ENCODE assay signal across 11 cellular contexts in genomic region chr19:7918615-7919421, GRCh38. TPM values are rescaled to one million over a fixed set of nuclear protein-coding genes. Genes with fewer than 3 reads are reported as not detected.
DNase-seq lines count a peak whose midpoint lies in the region; ATAC-seq and TF ChIP-seq lines count a peak whose summit lies in the region.
"Had no signal": no experiment of that assay in that cellular context is flagged by ENCODE, and none has a peak within 500 bp of the region (broad histone marks: within the 10 kb centered on the region; RNA-seq: fewer than 3 reads in every experiment).

No MANE protein-coding gene starts in this region.

- DNase-seq in DND-41 (no peak), MM.1S (no peak), colonic mucosa (no peak), osteocyte (ENCODE audit: extremely low spot score, unreplicated experiment) (no peak)
- no peak for DNase-seq in stimulated activated naive CD4-positive, alpha-beta T cell treated with Interleukin-2 at 50 U/mL for 16 hours (lab: John Stamatoyannopoulos, UW)
- DNase-seq: esophagus squamous epithelium had no signal

- peaks cover 34% of the 10 kb centered on the region for H3K4me1 ChIP-seq in DND-41 (ENCODE audit: insufficient read depth, low read length)
- peaks cover 10% of the 10 kb centered on the region; the same call in 1 of the 2 replicates for H3K4me1 ChIP-seq in MM.1S (ENCODE audit: low read length)
- peaks cover 14% of the 10 kb centered on the region for H3K4me1 ChIP-seq in colonic mucosa

- peak overlapping the region; percentile 85 for H3K27ac Mint-ChIP-seq in osteocyte (ENCODE audit: unreplicated experiment)

- peaks cover 18% of the 10 kb centered on the region for H3F3A ChIP-seq in MM.1S (ENCODE audit: insufficient read depth, low read length)

- no peaks in the 10 kb centered on the region for H3K9me3 Mint-ChIP-seq in osteocyte (ENCODE audit: unreplicated experiment)

- H3K9ac ChIP-seq in DND-41 (ENCODE audit: low read depth, low read length) = peak overlapping the region; percentile 79
- no peak overlapping the region; the same call in 1 of the 2 replicates for H3K9ac ChIP-seq in MM.1S (ENCODE audit: low read length)
- H3K9ac ChIP-seq in colonic mucosa (ENCODE audit: low read depth in 2 of 2, low read length in 2 of 2) = peak overlapping the region in 1 of 2 donors; percentile 73

- H4K20me1 ChIP-seq in DND-41 (ENCODE audit: insufficient read depth, low read length) = peaks cover 33% of the 10 kb centered on the region
- 0 out of 2 replicates have a peak, but pooled peaks cover 7% of the 10 kb centered on the region for H4K20me1 ChIP-seq in MM.1S (ENCODE audit: insufficient read depth, low read length)

- H3K4me2 ChIP-seq in DND-41 (ENCODE audit: insufficient read depth, low read length) (peak overlapping the region; percentile 100), MM.1S (ENCODE audit: low read depth, low read length) (peak overlapping the region; percentile 98; the same call in 1 of the 2 replicates)

- H3K4me3 Mint-ChIP-seq in osteocyte (ENCODE audit: unreplicated experiment) = no peak overlapping the region

- H3K4me1 Mint-ChIP-seq in osteocyte (ENCODE audit: unreplicated experiment) = peaks cover 31% of the 10 kb centered on the region

- H3K79me2 ChIP-seq in DND-41 (ENCODE audit: insufficient read depth, low read length) = 0 out of 2 replicates have a peak, but pooled peaks cover 2% of the 10 kb centered on the region
- H3K79me2 ChIP-seq in MM.1S (ENCODE audit: low read length) = no peaks in the 10 kb centered on the region

- ATAC-seq in DND-41 (ENCODE audit: insufficient read depth, low read depth) (no peak), GM21515 (IDR thresholded peaks at IDR 0.05; ENCODE audit: unreplicated experiment) (no peak), GM21825 (IDR thresholded peaks at IDR 0.05; ENCODE audit: unreplicated experiment) (no peak)

- H3K27ac ChIP-seq in DND-41 (ENCODE audit: low read length) = no peak overlapping the region
- H3K27ac ChIP-seq in MM.1S (ENCODE audit: low read length) = no peak overlapping the region
- no peak overlapping the region for H3K27ac ChIP-seq in colonic mucosa

- intact Hi-C loops in colonic mucosa (cut with DNase I) = no loop called here

- H2AFZ ChIP-seq in DND-41 (ENCODE audit: low read depth, low read length) (no peak overlapping the region), MM.1S (ENCODE audit: low read length) (0 out of 2 replicates have a peak overlapping the region, but pooled peaks have one; percentile 98)

- H3K9me3 ChIP-seq in DND-41 (ENCODE audit: insufficient read depth, low read length, severe bottlenecking) (no peaks in the 10 kb centered on the region), MM.1S (replicated peaks; ENCODE audit: insufficient read depth, low read length) (no peaks in the 10 kb centered on the region), colonic mucosa (no peaks in the 10 kb centered on the region)
- H3K9me3 ChIP-seq: esophagus squamous epithelium, HAP-1, prostate gland had no signal

- no peaks in the 10 kb centered on the region for H3K9me2 ChIP-seq in MM.1S (replicated peaks; ENCODE audit: insufficient read depth, low read length)

- H3K36me3 ChIP-seq in DND-41 (ENCODE audit: insufficient read depth, low read length) (peaks cover 19% of the 10 kb centered on the region), MM.1S (replicated peaks; ENCODE audit: insufficient read depth, low read length) (no peaks in the 10 kb centered on the region), colonic mucosa (no peaks in the 10 kb centered on the region)

- H3K36me3 Mint-ChIP-seq in osteocyte (ENCODE audit: unreplicated experiment) = no peaks in the 10 kb centered on the region

- TF ChIP-seq CTCF in DND-41 (IDR thresholded peaks at IDR 0.05; ENCODE audit: borderline replicate concordance, extremely low read depth, low read length, poor library complexity, severe bottlenecking) (no peak), MM.1S (IDR thresholded peaks at IDR 0.05; ENCODE audit: low read length) (no peak), colonic mucosa (IDR thresholded peaks at IDR 0.05) (no peak), osteocyte (IDR thresholded peaks at IDR 0.05) (no peak)

- peaks cover 6% of the 10 kb centered on the region for H3K27me3 Mint-ChIP-seq in osteocyte (ENCODE audit: unreplicated experiment)

- no peak overlapping the region; a peak in 1 of 4 replicates for H3K4me3 ChIP-seq in DND-41 (ENCODE audit: low read depth in 1 of 2, low read length in 2 of 2)
- peak overlapping the region; percentile 76 for H3K4me3 ChIP-seq in MM.1S (ENCODE audit: low read length)
- H3K4me3 ChIP-seq in colonic mucosa = peak overlapping the region; percentile 49

- H3K27me3 ChIP-seq in DND-41 (ENCODE audit: insufficient read depth, low read length, poor library complexity) (peaks cover 12% of the 10 kb centered on the region), MM.1S (replicated peaks; ENCODE audit: insufficient read depth, low read length) (peaks cover 30% of the 10 kb centered on the region), colonic mucosa (peaks cover 41% of the 10 kb centered on the region)

RNA-seq across cellular contexts. Expression of gene SNAPC2, which starts 1.3 kb away (rescaled TPM):
- total RNA-seq in colonic mucosa (10 to 100 TPM; 13.4 to 15.4 TPM), osteocyte (19.6 and 21.9 TPM in 2 replicates)

RNA-seq across cellular contexts. Expression of gene TGFBR3L, which starts 4.2 kb away (rescaled TPM):
- not detected for total RNA-seq in colonic mucosa
- 2.3 and 2.6 TPM in 2 replicates for total RNA-seq in osteocyte
- total RNA-seq: esophagus squamous epithelium, G401 had no signal

RNA-seq across cellular contexts. Expression of gene CTXN1, which starts 7.1 kb away (rescaled TPM):
- total RNA-seq in colonic mucosa = 1 to 10 TPM; 1.5 to 4.4 TPM
- total RNA-seq in osteocyte = 28.7 and 28.8 TPM in 2 replicates

RNA-seq across cellular contexts. Expression of gene MAP2K7, which starts 15.1 kb away (rescaled TPM):
- total RNA-seq in colonic mucosa = 10 to 100 TPM; 26.3 to 38.3 TPM
- total RNA-seq in osteocyte = 34.4 and 42.1 TPM in 2 replicates

RNA-seq across cellular contexts. Expression of gene TIMM44, which starts 24.6 kb away (rescaled TPM):
- total RNA-seq in colonic mucosa = 100 to 1,000 TPM in 1 of 2 donors, 10 to 100 TPM in 1; 50.8 to 118 TPM
- 69.4 and 73.4 TPM in 2 replicates for total RNA-seq in osteocyte

Comparison
In these comparisons a context has a peak if more than half of its experiments do, and no peak if none do; other contexts are left out.
1. H3K4me3 ChIP-seq: peak in MM.1S (single experiment) and colonic mucosa (single experiment); none in DND-41 (0 of 2).